Comparison of ENCODE assay signal across 32 cellular contexts in the genomic region with DNA sequence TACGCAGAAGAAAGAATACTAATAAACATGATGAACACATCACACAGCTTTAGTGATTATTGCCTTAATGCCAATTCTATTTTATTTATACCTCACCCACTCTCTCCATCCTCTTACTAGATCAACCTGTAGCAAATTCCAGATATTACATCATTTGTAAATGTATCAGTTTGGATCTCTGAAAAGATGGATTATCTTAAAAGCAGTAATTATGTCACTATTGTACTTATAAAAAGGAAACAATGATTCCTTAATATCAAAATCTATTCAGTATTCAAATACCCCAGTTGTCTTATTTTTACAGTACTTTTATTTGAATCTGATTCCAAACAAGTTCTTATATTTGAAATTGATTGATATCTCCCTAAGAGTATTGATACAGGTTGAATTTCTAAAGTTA.
"Had no signal": no experiment of that assay in that cellular context is flagged by ENCODE, and none has a peak within 500 bp of the region (broad histone marks: within the 10 kb centered on the region; RNA-seq: fewer than 3 reads in every experiment).

No MANE protein-coding gene starts in this region.

- H3K27ac Mint-ChIP-seq: naive B cell; naive thymus-derived CD8-positive, alpha-beta T cell; natural killer cell treated with Interleukin-12 subunit alpha and Interleukin-12 subunit beta and Interleukin-15 and Interleukin-18, amount 100 ng/mL, for 72 hours; nephron progenitor cell; neural progenitor cell; progenitor cell of endocrine pancreas; stimulated activated memory B cell treated with anti-CD40 and anti-IgM and Interleukin-4, amounts not matched to agents 10 μg/mL and 1 μg/mL and 100 μg/mL, for 72 hours; stimulated activated naive CD8-positive, alpha-beta T cell treated with anti-CD3 and anti-CD28 coated beads, Interleukin-15, amount 100 ng/mL, for 72 hours; type B pancreatic cell had no signal

- H3K4me2 ChIP-seq: neural progenitor cell had no signal

- FAIRE-seq: small intestine had no signal

- H3K27me3 Mint-ChIP-seq: naive B cell; naive thymus-derived CD8-positive, alpha-beta T cell; natural killer cell treated with Interleukin-12 subunit alpha and Interleukin-12 subunit beta and Interleukin-15 and Interleukin-18, amount 100 ng/mL, for 72 hours; progenitor cell of endocrine pancreas; stimulated activated memory B cell treated with anti-CD40 and anti-IgM and Interleukin-4, amounts not matched to agents 10 μg/mL and 1 μg/mL and 100 μg/mL, for 72 hours; stimulated activated naive CD8-positive, alpha-beta T cell treated with anti-CD3 and anti-CD28 coated beads, Interleukin-15, amount 100 ng/mL, for 72 hours; type B pancreatic cell had no signal

- H3K9ac ChIP-seq: neural progenitor cell, parathyroid adenoma had no signal

- H2AFZ ChIP-seq: neural progenitor cell, parathyroid adenoma had no signal

- H3K4me1 ChIP-seq: parathyroid adenoma, psoas muscle, sigmoid colon, spleen, suprapubic skin, testis, tibial artery, transverse colon, upper lobe of right lung, uterus had no signal

- H3K4me3 Mint-ChIP-seq: naive B cell; naive thymus-derived CD8-positive, alpha-beta T cell; natural killer cell treated with Interleukin-12 subunit alpha and Interleukin-12 subunit beta and Interleukin-15 and Interleukin-18, amount 100 ng/mL, for 72 hours; nephron progenitor cell; neural progenitor cell; stimulated activated memory B cell treated with anti-CD40 and anti-IgM and Interleukin-4, amounts not matched to agents 10 μg/mL and 1 μg/mL and 100 μg/mL, for 72 hours; stimulated activated naive CD8-positive, alpha-beta T cell treated with anti-CD3 and anti-CD28 coated beads, Interleukin-15, amount 100 ng/mL, for 72 hours; type B pancreatic cell had no signal

- H3K27ac ChIP-seq: neural progenitor cell, ovary, parathyroid adenoma, psoas muscle, sigmoid colon, spleen, suprapubic skin, testis, tibial artery, transverse colon, upper lobe of right lung, uterus had no signal

- H3K79me2 ChIP-seq: parathyroid adenoma had no signal

- H3K4me1 Mint-ChIP-seq: naive B cell; naive thymus-derived CD8-positive, alpha-beta T cell; nephron progenitor cell; stimulated activated memory B cell treated with anti-CD40 and anti-IgM and Interleukin-4, amounts not matched to agents 10 μg/mL and 1 μg/mL and 100 μg/mL, for 72 hours; stimulated activated naive CD8-positive, alpha-beta T cell treated with anti-CD3 and anti-CD28 coated beads, Interleukin-15, amount 100 ng/mL, for 72 hours had no signal

- ATAC-seq: naive thymus-derived CD8-positive, alpha-beta T cell; natural killer cell treated with Interleukin-12 subunit alpha and Interleukin-12 subunit beta and Interleukin-15 and Interleukin-18, amount 100 ng/mL, for 72 hours; psoas muscle; right cardiac atrium; stimulated activated memory B cell treated with anti-CD40 and anti-IgM and Interleukin-4, amounts not matched to agents 10 μg/mL and 1 μg/mL and 100 μg/mL, for 72 hours; stimulated activated naive CD8-positive, alpha-beta T cell treated with anti-CD3 and anti-CD28 coated beads, Interleukin-15, amount 100 ng/mL, for 72 hours; stimulated activated naive CD8-positive, alpha-beta T cell treated with anti-CD3 and anti-CD28 coated beads, Interleukin-15, Interleukin-2, amounts not matched to agents 100 U/mL and 50 U/mL, for 24 hours; upper lobe of right lung had no signal

- H3K36me3 Mint-ChIP-seq: naive B cell; naive thymus-derived CD8-positive, alpha-beta T cell; neural progenitor cell; stimulated activated memory B cell treated with anti-CD40 and anti-IgM and Interleukin-4, amounts not matched to agents 10 μg/mL and 1 μg/mL and 100 μg/mL, for 72 hours had no signal

- H3K4me3 ChIP-seq: neural progenitor cell, ovary, psoas muscle, sigmoid colon, spleen, suprapubic skin, testis, tibial artery, transverse colon, upper lobe of right lung, uterus had no signal

- DNase-seq: naive B cell; naive thymus-derived CD8-positive, alpha-beta T cell; nephron progenitor cell; occipital lobe; ovary; posterior cingulate gyrus; psoas muscle; right cardiac atrium; sigmoid colon; small intestine; spleen; stimulated activated CD4-positive, alpha-beta T cell treated with anti-CD3 and anti-CD28 coated beads, Interleukin-12 subunit alpha, Interleukin-12 subunit beta, amount 100 ng/mL, for 4 hours; stimulated activated CD4-positive, alpha-beta T cell treated with anti-CD3 and anti-CD28 coated beads, Interleukin-1b, Interleukin-23, amount 100 ng/mL, for 48 hours; stimulated activated CD4-positive, alpha-beta T cell treated with anti-CD3 and anti-CD28 coated beads, Interleukin-4, amount 100 ng/mL, for 1 hour; stimulated activated CD4-positive, alpha-beta T cell treated with anti-CD3 and anti-CD28 coated beads, Interleukin-4, amount 100 ng/mL, for 4 hours; stimulated activated CD8-positive, alpha-beta memory T cell treated with anti-CD3 and anti-CD28 coated beads, Interleukin-4, amount 100 ng/mL, for 48 hours; stimulated activated naive CD4-positive, alpha-beta T cell; stimulated activated naive CD8-positive, alpha-beta T cell treated with anti-CD3 and anti-CD28 coated beads, Interleukin-15, amount 100 ng/mL, for 72 hours; stimulated activated naive CD8-positive, alpha-beta T cell treated with anti-CD3 and anti-CD28 coated beads, Interleukin-15, Interleukin-2, amounts not matched to agents 100 U/mL and 50 U/mL, for 24 hours; substantia nigra; testis; tibial artery; transverse colon; upper lobe of right lung; uterus had no signal

- H3K9me3 ChIP-seq: ovary, sigmoid colon, suprapubic skin, testis, tibial artery, transverse colon, upper lobe of right lung, uterus had no signal

- H3K36me3 ChIP-seq: neural progenitor cell, ovary, sigmoid colon, spleen, suprapubic skin, tibial artery, transverse colon, upper lobe of right lung, uterus had no signal

- H3K27me3 ChIP-seq: neural progenitor cell, ovary, sigmoid colon, spleen, suprapubic skin, testis, tibial artery, transverse colon, upper lobe of right lung, uterus had no signal
